Comparison of ENCODE assay signal across 1 cellular context in the genomic region with DNA sequence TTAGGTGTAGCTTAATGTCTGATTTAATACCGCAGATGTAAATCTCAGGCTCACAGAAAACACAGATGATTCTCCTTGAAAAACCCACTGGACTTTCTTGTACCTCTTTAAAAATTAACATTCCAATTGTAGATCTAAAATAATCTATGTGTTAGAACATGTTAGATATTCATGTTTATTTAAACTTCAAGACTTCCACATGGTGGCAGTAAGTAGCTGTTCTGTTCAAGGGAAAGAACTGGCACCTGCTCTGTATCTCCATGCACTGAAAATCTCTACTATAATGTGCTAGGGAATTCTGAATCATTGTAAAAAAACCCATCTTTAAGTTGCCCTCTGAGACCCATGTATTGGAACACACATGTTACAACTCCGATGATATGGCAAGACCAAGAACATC.
TF ChIP-seq lines count a peak whose summit lies in the region.

No MANE protein-coding gene starts in this region.

TF ChIP-seq in H1, 55 proteins besides CTCF, POLR2A, EP300 and RAD21:
- TF ChIP-seq, protein P1, sequence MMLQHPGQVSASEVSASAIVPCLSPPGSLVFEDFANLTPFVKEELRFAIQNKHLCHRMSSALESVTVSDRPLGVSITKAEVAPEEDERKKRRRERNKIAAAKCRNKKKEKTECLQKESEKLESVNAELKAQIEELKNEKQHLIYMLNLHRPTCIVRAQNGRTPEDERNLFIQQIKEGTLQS (IDR thresholded peaks at IDR 0.05; ENCODE audit: insufficient read depth, low read depth, low read length) = no peak
- TF ChIP-seq JUND (IDR thresholded peaks at IDR 0.05; ENCODE audit: low read length) = no peak
- TF ChIP-seq CTBP2 (IDR thresholded peaks at IDR 0.05; ENCODE audit: borderline replicate concordance, insufficient read depth, insufficient read length, low read length) = no peak
- no peak for TF ChIP-seq FOSL1 (IDR thresholded peaks at IDR 0.05; ENCODE audit: insufficient read depth, low read depth, low read length)
- TF ChIP-seq YY1 (IDR thresholded peaks at IDR 0.05; ENCODE audit: low read depth, low read length) = no peak
- no peak for TF ChIP-seq POLR2AphosphoS5 (IDR thresholded peaks at IDR 0.05; ENCODE audit: low read depth, low read length)
- no peak for TF ChIP-seq KDM5A (IDR thresholded peaks at IDR 0.05; ENCODE audit: low read length)
- no peak for TF ChIP-seq RFX5 (IDR thresholded peaks at IDR 0.05; ENCODE audit: borderline replicate concordance, low read depth, low read length)
- no peak for TF ChIP-seq TBP (IDR thresholded peaks at IDR 0.05; ENCODE audit: low read depth, low read length)
- TF ChIP-seq TAF7 (optimal IDR thresholded peaks at IDR 0.05; ENCODE audit: borderline replicate concordance, low read depth, low read length) = no peak
- no peak for TF ChIP-seq SIX5 (IDR thresholded peaks at IDR 0.05; ENCODE audit: low read depth, low read length)
- TF ChIP-seq, protein P2, sequence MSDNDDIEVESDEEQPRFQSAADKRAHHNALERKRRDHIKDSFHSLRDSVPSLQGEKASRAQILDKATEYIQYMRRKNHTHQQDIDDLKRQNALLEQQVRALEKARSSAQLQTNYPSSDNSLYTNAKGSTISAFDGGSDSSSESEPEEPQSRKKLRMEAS (IDR thresholded peaks at IDR 0.05) = no peak
